In the genomic region with DNA sequence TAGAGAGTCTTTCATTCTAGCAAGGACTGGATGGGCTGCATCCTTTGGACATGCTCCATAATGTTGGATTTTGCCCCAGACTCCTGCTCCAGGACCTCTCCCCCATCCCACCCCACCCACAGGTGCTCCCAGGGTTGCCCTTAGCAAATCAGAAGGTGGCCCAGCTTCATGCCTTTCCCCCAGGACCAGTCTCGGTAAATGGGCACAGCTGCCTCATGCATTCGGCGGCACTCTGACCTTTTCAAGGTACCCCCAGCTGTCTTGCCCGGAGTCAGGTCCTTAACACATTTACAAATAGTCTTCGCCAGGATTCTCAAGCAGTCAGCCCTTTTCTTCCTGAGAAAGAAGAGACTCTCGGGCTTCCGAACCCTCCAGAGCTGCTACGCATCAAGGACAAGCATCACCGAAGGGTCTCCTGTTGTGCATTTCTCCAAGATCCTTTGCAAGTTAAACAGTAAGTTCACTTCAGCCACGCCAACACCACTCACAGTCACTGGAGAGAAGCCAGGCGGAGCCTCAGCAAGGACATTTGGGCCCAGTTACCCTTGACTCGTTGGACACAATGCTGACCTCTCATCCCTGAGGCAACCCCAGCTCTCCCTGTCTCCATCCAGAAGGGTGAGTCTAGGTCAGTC, we compare ENCODE assay signal across 1 cellular context.
TF ChIP-seq lines count a peak whose summit lies in the region.

No MANE protein-coding gene starts in this region.

TF ChIP-seq in H1, 55 proteins besides CTCF, POLR2A, EP300 and RAD21:
- TF ChIP-seq ASH2L (IDR thresholded peaks at IDR 0.05; ENCODE audit: low read length) (no peak), EGR1 (IDR thresholded peaks at IDR 0.05; ENCODE audit: borderline replicate concordance, low read depth, low read length) (no peak), SP4 (IDR thresholded peaks at IDR 0.05; ENCODE audit: low read length) (no peak), NANOG (IDR thresholded peaks at IDR 0.05; ENCODE audit: insufficient read depth, low read depth, low read length, poor library complexity, severe bottlenecking) (no peak)
